38 cellular contexts compared by ENCODE assay signal in genomic region chr15:89526601-89527441, GRCh38. TPM values are rescaled to one million over a fixed set of nuclear protein-coding genes. Genes with fewer than 3 reads are reported as not detected.
"Had no signal": no experiment of that assay in that cellular context is flagged by ENCODE, and none has a peak within 500 bp of the region (broad histone marks: within the 10 kb centered on the region; RNA-seq: fewer than 3 reads in every experiment).

No MANE protein-coding gene starts in this region.

- H3K4me3 Mint-ChIP-seq: activated CD4-positive, alpha-beta memory T cell treated with anti-CD3 and anti-CD28 coated beads for 36 hours; activated CD4-positive, alpha-beta T cell treated with anti-CD3 and anti-CD28 coated beads for 36 hours; activated CD4-positive, alpha-beta T cell treated with anti-CD3 and anti-CD28 coated beads, Interleukin-2, amount 10 ng/mL, durations not matched to agents 24 days and 14 days; activated CD8-positive, alpha-beta T cell treated with anti-CD3 and anti-CD28 coated beads, Interleukin-2, amount 10 ng/mL, durations not matched to agents 7 days and 5 days; activated naive CD4-positive, alpha-beta T cell treated with anti-CD3 and anti-CD28 coated beads, Interleukin-2, amount 50 U/mL, for 24 hours; activated naive CD8-positive, alpha-beta T cell treated with anti-CD3 and anti-CD28 coated beads for 36 hours; activated naive CD8-positive, alpha-beta T cell treated with anti-CD3 and anti-CD28 coated beads, Interleukin-2, amount 50 U/mL, for 24 hours; activated T-cell treated with anti-CD3 and anti-CD28 coated beads, Interleukin-2, amount 50 U/mL, for 4 hours; activated T-helper 17 cell treated with anti-CD3 and anti-CD28 coated beads, Interleukin-2, amount 50 U/mL, for 72 hours; brain; dendritic cell treated with granulocyte-macrophage colony-stimulating factor and Interleukin-4, amounts not matched to agents 40 ng/mL and 50 ng/mL, for 4 days; endodermal cell; T-cell; T-helper 1 cell treated with Interleukin-12 subunit alpha and Interleukin-12 subunit beta and Interleukin-4 antibody, amounts not matched to agents 30 μg/mL and 1 μg/mL, for 36 hours; T-helper 2 cell treated with Interferon-gamma antibody and Interleukin-4, amounts not matched to agents 5 μg/mL and 100 μg/mL, for 36 hours had no signal

- H3K4me3 ChIP-seq: adrenal gland, ascending aorta, breast epithelium, cardiac muscle cell, coronary artery, dorsolateral prefrontal cortex, gastrocnemius medialis had no signal

- ATAC-seq: activated CD4-positive, alpha-beta T cell treated with anti-CD3 and anti-CD28 coated beads for 36 hours; activated CD8-positive, alpha-beta T cell treated with anti-CD3 and anti-CD28 coated beads, Interleukin-2, amount 10 ng/mL, durations not matched to agents 7 days and 5 days; activated naive CD8-positive, alpha-beta T cell treated with anti-CD3 and anti-CD28 coated beads, Interleukin-2, amount 50 U/mL, for 24 hours; activated T-cell treated with anti-CD3 and anti-CD28 coated beads, Interleukin-2, amount 50 U/mL, for 4 hours; activated T-helper 17 cell treated with anti-CD3 and anti-CD28 coated beads, Interleukin-2, amount 50 U/mL, for 72 hours; esophagus mucosa; foreskin keratinocyte; gastrocnemius medialis; T-cell had no signal

- H3K9me3 Mint-ChIP-seq: activated CD4-positive, alpha-beta memory T cell treated with anti-CD3 and anti-CD28 coated beads for 36 hours; activated CD4-positive, alpha-beta T cell treated with anti-CD3 and anti-CD28 coated beads, Interleukin-2, amount 10 ng/mL, durations not matched to agents 24 days and 14 days; activated naive CD4-positive, alpha-beta T cell treated with anti-CD3 and anti-CD28 coated beads, Interleukin-2, amount 50 U/mL, for 24 hours; activated naive CD8-positive, alpha-beta T cell treated with anti-CD3 and anti-CD28 coated beads for 36 hours; activated naive CD8-positive, alpha-beta T cell treated with anti-CD3 and anti-CD28 coated beads, Interleukin-2, amount 50 U/mL, for 24 hours; activated T-cell treated with anti-CD3 and anti-CD28 coated beads, Interleukin-2, amount 50 U/mL, for 4 hours; activated T-helper 17 cell treated with anti-CD3 and anti-CD28 coated beads, Interleukin-2, amount 50 U/mL, for 72 hours; dendritic cell treated with granulocyte-macrophage colony-stimulating factor and Interleukin-4, amounts not matched to agents 40 ng/mL and 50 ng/mL, for 4 days; endodermal cell; T-cell; T-helper 1 cell treated with Interleukin-12 subunit alpha and Interleukin-12 subunit beta and Interleukin-4 antibody, amounts not matched to agents 30 μg/mL and 1 μg/mL, for 36 hours; T-helper 2 cell treated with Interferon-gamma antibody and Interleukin-4, amounts not matched to agents 5 μg/mL and 100 μg/mL, for 36 hours had no signal

- H3K9me3 ChIP-seq: adrenal gland, ascending aorta, breast epithelium, gastrocnemius medialis had no signal

- H3K27me3 Mint-ChIP-seq: activated CD4-positive, alpha-beta memory T cell treated with anti-CD3 and anti-CD28 coated beads for 36 hours; activated naive CD4-positive, alpha-beta T cell treated with anti-CD3 and anti-CD28 coated beads, Interleukin-2, amount 50 U/mL, for 24 hours; activated naive CD8-positive, alpha-beta T cell treated with anti-CD3 and anti-CD28 coated beads for 36 hours; brain had no signal

- H3K27ac ChIP-seq: adrenal gland, ascending aorta, breast epithelium, cardiac muscle cell, coronary artery, dorsolateral prefrontal cortex, foreskin keratinocyte, gastrocnemius medialis had no signal

- H3K4me1 ChIP-seq: adrenal gland, ascending aorta, breast epithelium, foreskin keratinocyte, gastrocnemius medialis had no signal

- H3K27ac Mint-ChIP-seq: activated CD4-positive, alpha-beta memory T cell treated with anti-CD3 and anti-CD28 coated beads for 36 hours; activated CD4-positive, alpha-beta T cell treated with anti-CD3 and anti-CD28 coated beads for 36 hours; activated CD4-positive, alpha-beta T cell treated with anti-CD3 and anti-CD28 coated beads, Interleukin-2, amount 10 ng/mL, durations not matched to agents 24 days and 14 days; activated CD8-positive, alpha-beta T cell treated with anti-CD3 and anti-CD28 coated beads, Interleukin-2, amount 10 ng/mL, durations not matched to agents 7 days and 5 days; activated naive CD4-positive, alpha-beta T cell treated with anti-CD3 and anti-CD28 coated beads, Interleukin-2, amount 50 U/mL, for 24 hours; activated naive CD8-positive, alpha-beta T cell treated with anti-CD3 and anti-CD28 coated beads for 36 hours; activated naive CD8-positive, alpha-beta T cell treated with anti-CD3 and anti-CD28 coated beads, Interleukin-2, amount 50 U/mL, for 24 hours; activated T-helper 17 cell treated with anti-CD3 and anti-CD28 coated beads, Interleukin-2, amount 50 U/mL, for 72 hours; brain; dendritic cell treated with granulocyte-macrophage colony-stimulating factor and Interleukin-4, amounts not matched to agents 40 ng/mL and 50 ng/mL, for 4 days; endodermal cell; T-cell; T-helper 1 cell treated with Interleukin-12 subunit alpha and Interleukin-12 subunit beta and Interleukin-4 antibody, amounts not matched to agents 30 μg/mL and 1 μg/mL, for 36 hours; T-helper 2 cell treated with Interferon-gamma antibody and Interleukin-4, amounts not matched to agents 5 μg/mL and 100 μg/mL, for 36 hours had no signal

- H3K36me3 Mint-ChIP-seq: activated CD4-positive, alpha-beta memory T cell treated with anti-CD3 and anti-CD28 coated beads for 36 hours; activated naive CD4-positive, alpha-beta T cell treated with anti-CD3 and anti-CD28 coated beads, Interleukin-2, amount 50 U/mL, for 24 hours; activated naive CD8-positive, alpha-beta T cell treated with anti-CD3 and anti-CD28 coated beads for 36 hours; brain; T-cell had no signal

- DNase-seq: activated CD4-positive, alpha-beta memory T cell treated with anti-CD3 and anti-CD28 coated beads for 36 hours; activated CD4-positive, alpha-beta T cell treated with anti-CD3 and anti-CD28 coated beads for 36 hours; activated CD4-positive, alpha-beta T cell treated with anti-CD3 and anti-CD28 coated beads, Interleukin-2, amount 10 ng/mL, durations not matched to agents 24 days and 14 days; activated CD4-positive, CD25-positive, alpha-beta regulatory T cell; activated CD4-positive, CD25-positive, alpha-beta regulatory T cell treated with anti-CD3 and anti-CD28 coated beads, Interleukin-2, amount 50 U/mL, for 72 hours; activated CD8-positive, alpha-beta T cell treated with anti-CD3 and anti-CD28 coated beads, Interleukin-2, amount 10 ng/mL, durations not matched to agents 7 days and 5 days; activated effector memory CD4-positive, alpha-beta T cell treated with Interleukin-2 at 50 U/mL for 16 hours; activated gamma-delta T cell treated with Interleukin-2 at 50 U/mL for 16 hours; activated naive CD4-positive, alpha-beta T cell treated with Interleukin-2 at 50 U/mL for 16 hours; activated naive CD8-positive, alpha-beta T cell treated with anti-CD3 and anti-CD28 coated beads for 36 hours; activated naive CD8-positive, alpha-beta T cell treated with anti-CD3 and anti-CD28 coated beads, Interleukin-2, amount 50 U/mL, for 24 hours; activated T-cell treated with anti-CD3 and anti-CD28 coated beads, Interleukin-2, amount 50 U/mL, for 4 hours; adrenal gland; amygdala; central memory CD4-positive, alpha-beta T cell; cerebellar nuclear complex; dorsolateral prefrontal cortex; effector memory CD4-positive, alpha-beta T cell; endodermal cell; foreskin keratinocyte; gastrocnemius medialis; glutamatergic neuron; SW 1271; T-cell; T1000 had no signal

- H3K4me1 Mint-ChIP-seq: activated naive CD4-positive, alpha-beta T cell treated with anti-CD3 and anti-CD28 coated beads, Interleukin-2, amount 50 U/mL, for 24 hours; activated naive CD8-positive, alpha-beta T cell treated with anti-CD3 and anti-CD28 coated beads for 36 hours; activated T-helper 17 cell treated with anti-CD3 and anti-CD28 coated beads, Interleukin-2, amount 50 U/mL, for 72 hours; brain; T-cell had no signal

- H3K27me3 ChIP-seq: adrenal gland, ascending aorta, breast epithelium, cardiac muscle cell, gastrocnemius medialis had no signal

- H3K36me3 ChIP-seq: adrenal gland, ascending aorta, breast epithelium, cardiac muscle cell, gastrocnemius medialis had no signal

RNA-seq across cellular contexts. Expression of gene RHCG, which starts 30.4 kb away (rescaled TPM):
- total RNA-seq: activated CD4-positive, alpha-beta memory T cell treated with anti-CD3 and anti-CD28 coated beads for 36 hours; activated CD4-positive, alpha-beta T cell treated with anti-CD3 and anti-CD28 coated beads for 36 hours; activated CD4-positive, alpha-beta T cell treated with anti-CD3 and anti-CD28 coated beads, Interleukin-2, amount 10 ng/mL, durations not matched to agents 24 days and 14 days; activated CD8-positive, alpha-beta memory T cell treated with anti-CD3 and anti-CD28 coated beads for 36 hours; activated CD8-positive, alpha-beta T cell treated with anti-CD3 and anti-CD28 coated beads, Interleukin-2, amount 10 ng/mL, durations not matched to agents 7 days and 5 days; activated naive CD8-positive, alpha-beta T cell treated with anti-CD3 and anti-CD28 coated beads for 36 hours; activated T-cell treated with anti-CD3 and anti-CD28 coated beads, Interleukin-2, amount 50 U/mL, for 4 hours; activated T-helper 17 cell treated with anti-CD3 and anti-CD28 coated beads, Interleukin-2, amount 50 U/mL, for 72 hours; cardiac muscle cell; endodermal cell; epithelial cell of proximal tubule; gastrocnemius medialis; T-cell had no signal

RNA-seq across cellular contexts. Expression of gene TICRR, which starts 48.4 kb away (rescaled TPM):
- total RNA-seq: ascending aorta, gastrocnemius medialis had no signal
